ENCODE assay signal across 1 cellular context in the genomic region with DNA sequence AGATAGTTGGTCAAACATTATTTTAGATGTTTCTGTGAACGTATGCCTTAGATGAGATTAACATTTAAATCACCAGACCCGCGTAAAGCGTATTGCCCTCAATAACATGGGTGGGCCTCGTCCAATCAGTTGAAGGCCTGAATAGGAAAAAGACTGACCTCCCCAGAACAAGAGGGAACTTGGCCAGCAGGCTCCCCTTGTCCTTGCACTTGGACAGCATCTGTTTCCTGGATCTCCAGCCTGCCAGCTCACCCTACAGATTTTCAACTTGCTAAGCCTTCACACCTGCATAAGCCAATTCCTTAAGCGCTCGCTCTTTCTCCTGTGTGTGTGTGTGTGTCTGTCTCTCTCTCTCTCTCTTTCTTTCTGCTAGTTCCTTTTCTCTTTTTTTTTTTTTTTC.
TF ChIP-seq lines count a peak whose summit lies in the region.

No MANE protein-coding gene starts in this region.

TF ChIP-seq in endothelial cell of umbilical vein, 7 proteins besides CTCF, POLR2A, EP300 and RAD21:
- TF ChIP-seq MAX (IDR thresholded peaks at IDR 0.05; ENCODE audit: insufficient read depth, insufficient read length), result no peak
- TF ChIP-seq JUN (IDR thresholded peaks at IDR 0.05; ENCODE audit: borderline replicate concordance, insufficient read depth, insufficient read length, low read depth), result no peak
- no peak for TF ChIP-seq MYC (IDR thresholded peaks at IDR 0.05; ENCODE audit: low read depth, low read length)
- no peak for TF ChIP-seq FOS (IDR thresholded peaks at IDR 0.05; ENCODE audit: borderline replicate concordance, insufficient read depth, low read length)
- no peak for TF ChIP-seq GATA2 (IDR thresholded peaks at IDR 0.05; ENCODE audit: insufficient read depth, insufficient read length, low read depth, low read length)
- TF ChIP-seq POLR2AphosphoS5 (IDR thresholded peaks at IDR 0.05; ENCODE audit: insufficient read depth, low read depth, low read length), result no peak
- TF ChIP-seq EZH2 (IDR thresholded peaks at IDR 0.05; ENCODE audit: borderline replicate concordance, low read depth, low read length, severe bottlenecking), result no peak
